10 cellular contexts compared by ENCODE assay signal in genomic region chr1:94044290-94044790, GRCh38.
DNase-seq lines count a peak whose midpoint lies in the region; ATAC-seq and TF ChIP-seq lines count a peak whose summit lies in the region.
"Had no signal": no experiment of that assay in that cellular context is flagged by ENCODE, and none has a peak within 500 bp of the region (broad histone marks: within the 10 kb centered on the region; RNA-seq: fewer than 3 reads in every experiment).

No MANE protein-coding gene starts in this region.

- no peak overlapping the region for H3K9ac ChIP-seq in Loucy (ENCODE audit: low read depth, low read length, poor library complexity, severe bottlenecking)

- peak overlapping the region; percentile 13; the same call in 1 of the 2 replicates for H2AFZ ChIP-seq in Loucy (ENCODE audit: low read length)

- DNase-seq in left colon = peak; percentile 39 to 56
- DNase-seq in spleen = peak; percentile 86
- DNase-seq in GM03348 (ENCODE audit: low spot score) = no peak
- DNase-seq in GM13977 (ENCODE audit: low spot score) = no peak
- DNase-seq in activated T-cell treated with anti-CD3 and anti-CD28 coated beads, Interleukin-2, amount 50 U/mL, for 48 hours = no peak
- DNase-seq: stimulated activated naive B cell treated with anti-CD40 and anti-IgM and Interleukin-4, amounts not matched to agents 10 μg/mL and 1 μg/mL and 100 μg/mL, for 72 hours had no signal

- no peaks in the 10 kb centered on the region for H3K36me3 ChIP-seq in Loucy (ENCODE audit: insufficient read depth, low read length)
- no peaks in the 10 kb centered on the region for H3K36me3 ChIP-seq in spleen

- no peaks in the 10 kb centered on the region for H3K79me2 ChIP-seq in Loucy (ENCODE audit: insufficient read depth, low read length)

- H3K4me1 ChIP-seq in Loucy (ENCODE audit: insufficient read depth, low read length, poor library complexity, severe bottlenecking) (no peaks in the 10 kb centered on the region), spleen (peaks cover 4 to 45% (median 29%) of the 10 kb centered on the region in 6 donors)

- intact Hi-C loops in left colon (cut with DNase I, micrococcal nuclease) (loop anchor here in 1 of 2 donors (10.0 kb wide), 1 partner anchor 290 kb away; no protein-coding TSS in a partner anchor), spleen (cut with DNase I; ENCODE audit: low total_unique reads) (no loop called here)

- H3K4me3 ChIP-seq in Loucy (ENCODE audit: low read length, poor library complexity, severe bottlenecking) (no peak overlapping the region), spleen (peak overlapping the region in 1 of 8 donors; percentile 24)

- H3K27ac ChIP-seq in angular gyrus (ENCODE audit: low read depth, low read length) (peak overlapping the region; percentile 51), spleen (peak overlapping the region in 7 of 8 donors; percentile 65 to 86 (median 82))

- in situ Hi-C loops in GM13977 (cut with MboI; ENCODE audit: low pct_unique_long_range_greater_than_20kb, low sequenced_read_pairs, unreplicated experiment) = loop anchor here (25.0 kb wide), 1 partner anchor 418 kb away; no protein-coding TSS in a partner anchor

- H3K9me3 ChIP-seq in Loucy (ENCODE audit: insufficient read depth, low read depth, low read length) = no peaks in the 10 kb centered on the region
- H3K9me3 ChIP-seq in spleen = no peaks in the 10 kb centered on the region

- no peaks in the 10 kb centered on the region for H3F3A ChIP-seq in Loucy (ENCODE audit: low read depth)

- H3K27me3 ChIP-seq in Loucy (ENCODE audit: insufficient read depth, low read length, poor library complexity, severe bottlenecking) (no peaks in the 10 kb centered on the region), spleen (replicated peaks in 1 of 7) (peaks cover 0 to 11% (median 0%) of the 10 kb centered on the region in 7 donors)

- no peak for TF ChIP-seq POLR2A in spleen (IDR thresholded peaks at IDR 0.05)

- ATAC-seq in left colon (peak; percentile 79), GM18870 (IDR thresholded peaks at IDR 0.05; ENCODE audit: unreplicated experiment) (no peak)
- ATAC-seq: activated T-helper 17 cell treated with anti-CD3 and anti-CD28 coated beads, Interleukin-2, amount 50 U/mL, for 72 hours had no signal

- H3K4me2 ChIP-seq in Loucy (ENCODE audit: low read depth, low read length, poor library complexity, severe bottlenecking) = no peak overlapping the region

- 19 to 37% (median 25%) methylated on average over 8 to 9 of the region's 9 CpGs for WGBS in spleen, 5 donors

- TF ChIP-seq CTCF in Loucy (conservative IDR thresholded peaks at IDR 0.05; ENCODE audit: low read length) (no peak), spleen (IDR thresholded peaks at IDR 0.05 in 8 of 11, conservative IDR thresholded peaks at IDR 0.05 in 3 of 11) (no peak), GM13977 (IDR thresholded peaks at IDR 0.05; ENCODE audit: extremely low read depth, insufficient read depth, missing control alignments) (no peak)

- H4K20me1 ChIP-seq in Loucy (ENCODE audit: insufficient read depth, low read length, poor library complexity, severe bottlenecking) = no peaks in the 10 kb centered on the region

- no peaks in the 10 kb centered on the region for H3K9me2 ChIP-seq in Loucy (replicated peaks; ENCODE audit: low read depth, low read length)

Comparison
In these comparisons a context has a peak if more than half of its experiments do, and no peak if none do; other contexts are left out.
1. DNase-seq: peak in left colon (2 of 2) and spleen (single experiment); none in GM03348 (single experiment), GM13977 (single experiment) and activated T-cell treated with anti-CD3 and anti-CD28 coated beads, Interleukin-2, amount 50 U/mL, for 48 hours (0 of 2).